In the genomic region with DNA sequence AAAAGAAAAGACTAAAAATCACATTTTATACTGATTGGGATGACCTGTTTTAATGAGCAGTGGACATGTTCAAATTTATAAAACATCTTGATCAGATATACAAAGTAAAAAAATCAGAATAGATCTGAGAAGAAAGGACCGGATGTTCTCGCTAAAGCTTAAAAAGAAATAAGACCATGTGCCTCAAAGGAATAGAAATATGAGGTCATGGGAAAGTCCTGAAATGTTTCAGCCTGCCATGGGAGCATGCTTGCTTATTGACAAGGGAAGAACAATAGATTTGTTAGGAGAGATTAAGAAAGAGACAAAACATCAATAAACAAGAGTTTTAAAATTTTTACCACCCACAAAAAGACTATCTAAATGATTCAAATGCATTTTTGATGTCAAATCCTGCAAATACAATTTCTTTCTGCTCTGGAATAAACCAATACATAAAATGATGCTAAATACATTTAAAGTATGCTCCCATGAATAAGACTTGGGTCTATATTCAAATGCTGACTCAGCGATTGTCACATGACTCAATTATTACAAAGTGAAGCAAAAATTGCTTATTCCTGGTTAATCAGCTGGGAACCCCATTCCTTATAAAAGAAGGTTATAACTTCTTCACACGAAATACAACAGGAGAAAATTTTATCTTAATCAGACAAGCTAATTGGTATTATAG, we compare ENCODE assay signal across 15 cellular contexts.
DNase-seq lines count a peak whose midpoint lies in the region; ATAC-seq, FAIRE-seq and TF ChIP-seq lines count a peak whose summit lies in the region.
"Had no signal": no experiment of that assay in that cellular context is flagged by ENCODE, and none has a peak within 500 bp of the region (broad histone marks: within the 10 kb centered on the region; RNA-seq: fewer than 3 reads in every experiment).

No MANE protein-coding gene starts in this region.

- H3K36me3 ChIP-seq in HepG2 (replicated peaks in 1 of 2; ENCODE audit: control insufficient read depth in 1 of 2, insufficient read depth in 2 of 2, low read length in 2 of 2) = no peaks in the 10 kb centered on the region
- no peaks in the 10 kb centered on the region for H3K36me3 ChIP-seq in right lobe of liver
- no peaks in the 10 kb centered on the region for H3K36me3 ChIP-seq in adipocyte (ENCODE audit: control insufficient read depth, insufficient read depth, low read length, severe bottlenecking)
- H3K36me3 ChIP-seq: BE2C had no signal

- in situ Hi-C loops in HepG2 (cut with HindIII; ENCODE audit: extremely low pct_ligation_motif_present, low pct_unique_long_range_greater_than_20kb) = loop anchor here (5.0 kb wide), 1 partner anchor 368 kb away; no protein-coding TSS in a partner anchor

- H3K9ac ChIP-seq in HepG2 (ENCODE audit: insufficient read depth, low read depth, low read length) (no peak overlapping the region), adipocyte (ENCODE audit: low read length) (peak overlapping the region; percentile 20)
- H3K9ac ChIP-seq: GM23248 had no signal

- DNase-seq in HepG2 (ENCODE audit: low spot score) = no peak
- no peak for DNase-seq in right lobe of liver
- no peak for DNase-seq in adipocyte (ENCODE audit: low read depth)
- DNase-seq in skeletal muscle cell (ENCODE audit: low read depth) = peak; percentile 4
- DNase-seq in Ammon's horn (ENCODE audit: low spot score) = no peak
- DNase-seq in 8988T = no peak
- no peak for DNase-seq in stimulated activated CD4-positive, alpha-beta T cell treated with anti-CD3 and anti-CD28 coated beads, Interleukin-2, amount 100 ng/mL, for 24 hours
- DNase-seq: CD4-positive, alpha-beta memory T cell; DMS153; DND-41; GF-D8 had no signal

- no peaks in the 10 kb centered on the region for H3K27me3 ChIP-seq in HepG2 (ENCODE audit: control insufficient read depth in 1 of 2, insufficient read depth in 2 of 2, low read length in 2 of 2)
- H3K27me3 ChIP-seq in right lobe of liver = no peaks in the 10 kb centered on the region
- H3K27me3 ChIP-seq in adipocyte (replicated peaks; ENCODE audit: control insufficient read depth, insufficient read depth, low read length) = no peaks in the 10 kb centered on the region
- H3K27me3 ChIP-seq: BE2C had no signal

- intact Hi-C loops in HepG2 (cut with micrococcal nuclease; ENCODE audit: unreplicated experiment) (loop anchor here (1.0 kb wide), 2 partner anchors 284 to 368 kb away; no protein-coding TSS in a partner anchor), right lobe of liver (cut with DNase I) (no loop called here)

- FAIRE-seq in HepG2 (lab: Jason Lieb, UNC) = no peak

- no peak overlapping the region for H2AFZ ChIP-seq in HepG2 (ENCODE audit: low read length)
- H2AFZ ChIP-seq: GM23248 had no signal

- H3K27ac ChIP-seq in HepG2 (ENCODE audit: extremely low read length, insufficient read depth, low read length) = no peak overlapping the region
- no peak overlapping the region for H3K27ac ChIP-seq in right lobe of liver
- H3K27ac ChIP-seq: C4-2B, GM23248 had no signal

- no peak for TF ChIP-seq RAD21 in HepG2 (CRISPR knock-in tag; IDR thresholded peaks at IDR 0.05)

- POLR2A ChIA-PET in HepG2 (lab: Yijun Ruan, JAX) = no interaction called here

- TF ChIP-seq CTCF in HepG2 (CRISPR knock-in tag; IDR thresholded peaks at IDR 0.05) = no peak
- TF ChIP-seq CTCF in right lobe of liver (IDR thresholded peaks at IDR 0.05) = no peak

- H3K4me3 ChIP-seq in HepG2 (replicated peaks in 1 of 3; ENCODE audit: insufficient read depth in 1 of 3, low read depth in 2 of 3, low read length in 3 of 3) (no peak overlapping the region), right lobe of liver (no peak overlapping the region), adipocyte (ENCODE audit: low read length) (no peak overlapping the region), skeletal muscle cell (ENCODE audit: low read depth, low read length) (no peak overlapping the region)
- H3K4me3 ChIP-seq: GM23248 had no signal

- H4K20me1 ChIP-seq in HepG2 (ENCODE audit: insufficient read depth, low read length) = no peaks in the 10 kb centered on the region

- CTCF ChIA-PET in HepG2 (lab: Yijun Ruan, JAX; ENCODE audit: low intra/inter-chr PET ratio, low total read pairs) = interaction anchor here (0.6 to 1.9 kb wide), 3 partner anchors 16 to 368 kb away, joined by 3 to 13 read pairs (median 12); no protein-coding TSS in a partner anchor

- H3K4me1 ChIP-seq in HepG2 (ENCODE audit: insufficient read depth, low read length) (no peaks in the 10 kb centered on the region), right lobe of liver (no peaks in the 10 kb centered on the region), adipocyte (ENCODE audit: control insufficient read depth, insufficient read depth, low read length) (peaks cover 6% of the 10 kb centered on the region)
- H3K4me1 ChIP-seq: BE2C had no signal

- TF ChIP-seq POLR2A in HepG2 (IDR thresholded peaks at IDR 0.05; ENCODE audit: insufficient read depth in 1 of 2, low read depth in 2 of 2, low read length in 2 of 2) = no peak
- TF ChIP-seq POLR2A in right lobe of liver (IDR thresholded peaks at IDR 0.05) = no peak

- no TSS peak for BruUV-seq in HepG2 (replicated peaks; lab: Mats Ljungman, UMichigan)

- no peaks in the 10 kb centered on the region for H3K79me2 ChIP-seq in HepG2 (ENCODE audit: insufficient read depth, low read length)

- ATAC-seq in HepG2 (no peak), right lobe of liver (no peak), GM21360 (IDR thresholded peaks at IDR 0.05; ENCODE audit: unreplicated experiment) (peak; percentile 5)

- H3K9me3 ChIP-seq in HepG2 (ENCODE audit: low read length) (no peaks in the 10 kb centered on the region), right lobe of liver (no peaks in the 10 kb centered on the region), adipocyte (ENCODE audit: control insufficient read depth, low read length) (peaks cover 4% of the 10 kb centered on the region)
- H3K9me3 ChIP-seq: BE2C had no signal

- WGBS in HepG2 (ENCODE audit: low lambda C conversion rate) = 1% methylated on average over 4 of the region's 4 CpGs
- whole genome bisulfite sequencing in right lobe of liver (ENCODE audit: insufficient coverage, low coverage, low lambda C conversion rate, missing lambda C conversion rate) = 26% methylated on average over 4 of the region's 4 CpGs

- no peak overlapping the region for H3K4me2 ChIP-seq in HepG2 (ENCODE audit: low read depth, low read length)

- TF ChIP-seq EP300 in HepG2 (IDR thresholded peaks at IDR 0.05; ENCODE audit: low read depth in 2 of 2, low read length in 2 of 2) = no peak
- TF ChIP-seq EP300 in HepG2 (CRISPR knock-in tag; IDR thresholded peaks at IDR 0.05; ENCODE audit: borderline replicate concordance) = no peak

TF ChIP-seq in HepG2, 621 proteins besides CTCF, POLR2A, EP300 and RAD21 (continues in another document):
- TF ChIP-seq CCDC6 (CRISPR knock-in tag; IDR thresholded peaks at IDR 0.05) = no peak
- no peak for TF ChIP-seq ZNF333 (CRISPR knock-in tag; IDR thresholded peaks at IDR 0.05; ENCODE audit: borderline replicate concordance)
- TF ChIP-seq MAFK (conservative IDR thresholded peaks at IDR 0.05 in 1 of 2, IDR thresholded peaks at IDR 0.05 in 1 of 2; ENCODE audit: low read length in 2 of 2) = peak; percentile 99 to 100
- no peak for TF ChIP-seq GABPA (IDR thresholded peaks at IDR 0.05; ENCODE audit: low read depth, low read length)
- TF ChIP-seq GABPA (CRISPR knock-in tag; IDR thresholded peaks at IDR 0.05; ENCODE audit: low read depth) = no peak
- TF ChIP-seq, protein P1, sequence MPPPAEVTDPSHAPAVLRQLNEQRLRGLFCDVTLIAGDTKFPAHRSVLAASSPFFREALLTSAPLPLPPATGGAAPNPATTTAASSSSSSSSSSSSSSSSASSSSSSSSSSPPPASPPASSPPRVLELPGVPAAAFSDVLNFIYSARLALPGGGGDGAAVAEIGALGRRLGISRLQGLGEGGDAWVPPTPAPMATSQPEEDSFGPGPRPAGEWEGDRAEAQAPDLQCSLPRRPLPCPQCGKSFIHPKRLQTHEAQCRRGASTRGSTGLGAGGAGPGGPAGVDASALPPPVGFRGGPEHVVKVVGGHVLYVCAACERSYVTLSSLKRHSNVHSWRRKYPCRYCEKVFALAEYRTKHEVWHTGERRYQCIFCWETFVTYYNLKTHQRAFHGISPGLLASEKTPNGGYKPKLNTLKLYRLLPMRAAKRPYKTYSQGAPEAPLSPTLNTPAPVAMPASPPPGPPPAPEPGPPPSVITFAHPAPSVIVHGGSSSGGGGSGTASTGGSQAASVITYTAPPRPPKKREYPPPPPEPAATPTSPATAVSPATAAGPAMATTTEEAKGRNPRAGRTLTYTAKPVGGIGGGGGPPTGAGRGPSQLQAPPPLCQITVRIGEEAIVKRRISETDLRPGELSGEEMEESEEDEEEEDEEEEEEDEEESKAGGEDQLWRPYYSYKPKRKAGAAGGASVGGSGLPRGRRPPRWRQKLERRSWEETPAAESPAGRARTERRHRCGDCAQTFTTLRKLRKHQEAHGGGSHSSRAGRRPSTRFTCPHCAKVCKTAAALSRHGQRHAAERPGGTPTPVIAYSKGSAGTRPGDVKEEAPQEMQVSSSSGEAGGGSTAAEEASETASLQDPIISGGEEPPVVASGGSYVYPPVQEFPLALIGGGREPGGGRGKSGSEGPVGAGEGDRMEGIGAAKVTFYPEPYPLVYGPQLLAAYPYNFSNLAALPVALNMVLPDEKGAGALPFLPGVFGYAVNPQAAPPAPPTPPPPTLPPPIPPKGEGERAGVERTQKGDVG (CRISPR knock-in tag; IDR thresholded peaks at IDR 0.05; ENCODE audit: borderline replicate concordance) = no peak
- TF ChIP-seq, protein P2, sequence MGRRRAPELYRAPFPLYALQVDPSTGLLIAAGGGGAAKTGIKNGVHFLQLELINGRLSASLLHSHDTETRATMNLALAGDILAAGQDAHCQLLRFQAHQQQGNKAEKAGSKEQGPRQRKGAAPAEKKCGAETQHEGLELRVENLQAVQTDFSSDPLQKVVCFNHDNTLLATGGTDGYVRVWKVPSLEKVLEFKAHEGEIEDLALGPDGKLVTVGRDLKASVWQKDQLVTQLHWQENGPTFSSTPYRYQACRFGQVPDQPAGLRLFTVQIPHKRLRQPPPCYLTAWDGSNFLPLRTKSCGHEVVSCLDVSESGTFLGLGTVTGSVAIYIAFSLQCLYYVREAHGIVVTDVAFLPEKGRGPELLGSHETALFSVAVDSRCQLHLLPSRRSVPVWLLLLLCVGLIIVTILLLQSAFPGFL (CRISPR knock-in tag; IDR thresholded peaks at IDR 0.05) = no peak
- TF ChIP-seq, protein P3, sequence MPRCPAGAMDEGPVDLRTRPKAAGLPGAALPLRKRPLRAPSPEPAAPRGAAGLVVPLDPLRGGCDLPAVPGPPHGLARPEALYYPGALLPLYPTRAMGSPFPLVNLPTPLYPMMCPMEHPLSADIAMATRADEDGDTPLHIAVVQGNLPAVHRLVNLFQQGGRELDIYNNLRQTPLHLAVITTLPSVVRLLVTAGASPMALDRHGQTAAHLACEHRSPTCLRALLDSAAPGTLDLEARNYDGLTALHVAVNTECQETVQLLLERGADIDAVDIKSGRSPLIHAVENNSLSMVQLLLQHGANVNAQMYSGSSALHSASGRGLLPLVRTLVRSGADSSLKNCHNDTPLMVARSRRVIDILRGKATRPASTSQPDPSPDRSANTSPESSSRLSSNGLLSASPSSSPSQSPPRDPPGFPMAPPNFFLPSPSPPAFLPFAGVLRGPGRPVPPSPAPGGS (CRISPR knock-in tag; IDR thresholded peaks at IDR 0.05) = no peak
- no peak for TF ChIP-seq HIVEP1 (CRISPR knock-in tag; IDR thresholded peaks at IDR 0.05)
- TF ChIP-seq MAFF (IDR thresholded peaks at IDR 0.05; ENCODE audit: low read depth, low read length) = peak; percentile 100
